Comparison of ENCODE assay signal across 8 cellular contexts in the genomic region with DNA sequence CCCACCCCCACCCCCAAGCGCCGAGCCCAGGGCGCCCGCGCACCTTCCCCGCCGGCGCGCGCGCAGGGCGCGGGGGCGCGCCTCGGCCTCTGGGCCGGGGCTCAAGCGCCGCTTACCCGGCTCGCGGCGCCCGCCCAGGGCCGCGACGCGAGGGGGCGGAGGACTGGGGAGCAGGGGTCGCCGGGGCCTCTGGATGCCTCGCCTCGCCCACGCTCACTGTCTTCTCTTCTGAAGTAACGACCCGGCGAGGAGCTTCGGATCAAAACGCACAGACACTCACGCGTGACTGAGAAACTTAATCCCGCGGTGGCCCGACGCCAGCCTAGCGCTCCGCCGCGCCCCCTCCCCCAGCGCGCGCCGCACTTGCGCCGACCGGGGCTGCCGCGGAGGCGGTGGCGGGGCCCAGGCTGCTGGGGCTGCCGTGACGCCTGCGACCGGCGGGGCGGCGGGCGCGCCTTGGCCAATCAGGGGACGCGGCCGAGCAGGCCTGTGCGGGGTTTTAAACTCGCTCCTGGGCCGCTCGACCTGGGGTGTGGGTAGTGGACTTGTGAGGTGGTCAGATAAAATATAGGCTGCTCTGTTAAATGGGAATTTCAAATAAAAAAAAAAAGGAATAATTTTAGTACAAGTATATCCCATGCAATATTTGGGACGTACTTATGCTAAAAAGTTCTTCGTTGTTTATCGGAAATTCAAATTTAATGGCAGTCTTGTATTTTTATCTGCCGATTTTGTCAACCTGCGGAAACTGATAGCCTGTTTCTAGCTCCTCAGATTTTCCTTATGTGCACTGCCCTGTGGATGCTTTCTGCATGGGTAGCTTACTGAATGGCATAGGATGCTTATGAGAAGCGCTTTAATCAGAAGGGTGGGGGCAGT. TPM values are rescaled to one million over a fixed set of nuclear protein-coding genes. Genes with fewer than 3 reads are reported as not detected.
DNase-seq lines count a peak whose midpoint lies in the region; ATAC-seq and TF ChIP-seq lines count a peak whose summit lies in the region.

A gene with protein sequence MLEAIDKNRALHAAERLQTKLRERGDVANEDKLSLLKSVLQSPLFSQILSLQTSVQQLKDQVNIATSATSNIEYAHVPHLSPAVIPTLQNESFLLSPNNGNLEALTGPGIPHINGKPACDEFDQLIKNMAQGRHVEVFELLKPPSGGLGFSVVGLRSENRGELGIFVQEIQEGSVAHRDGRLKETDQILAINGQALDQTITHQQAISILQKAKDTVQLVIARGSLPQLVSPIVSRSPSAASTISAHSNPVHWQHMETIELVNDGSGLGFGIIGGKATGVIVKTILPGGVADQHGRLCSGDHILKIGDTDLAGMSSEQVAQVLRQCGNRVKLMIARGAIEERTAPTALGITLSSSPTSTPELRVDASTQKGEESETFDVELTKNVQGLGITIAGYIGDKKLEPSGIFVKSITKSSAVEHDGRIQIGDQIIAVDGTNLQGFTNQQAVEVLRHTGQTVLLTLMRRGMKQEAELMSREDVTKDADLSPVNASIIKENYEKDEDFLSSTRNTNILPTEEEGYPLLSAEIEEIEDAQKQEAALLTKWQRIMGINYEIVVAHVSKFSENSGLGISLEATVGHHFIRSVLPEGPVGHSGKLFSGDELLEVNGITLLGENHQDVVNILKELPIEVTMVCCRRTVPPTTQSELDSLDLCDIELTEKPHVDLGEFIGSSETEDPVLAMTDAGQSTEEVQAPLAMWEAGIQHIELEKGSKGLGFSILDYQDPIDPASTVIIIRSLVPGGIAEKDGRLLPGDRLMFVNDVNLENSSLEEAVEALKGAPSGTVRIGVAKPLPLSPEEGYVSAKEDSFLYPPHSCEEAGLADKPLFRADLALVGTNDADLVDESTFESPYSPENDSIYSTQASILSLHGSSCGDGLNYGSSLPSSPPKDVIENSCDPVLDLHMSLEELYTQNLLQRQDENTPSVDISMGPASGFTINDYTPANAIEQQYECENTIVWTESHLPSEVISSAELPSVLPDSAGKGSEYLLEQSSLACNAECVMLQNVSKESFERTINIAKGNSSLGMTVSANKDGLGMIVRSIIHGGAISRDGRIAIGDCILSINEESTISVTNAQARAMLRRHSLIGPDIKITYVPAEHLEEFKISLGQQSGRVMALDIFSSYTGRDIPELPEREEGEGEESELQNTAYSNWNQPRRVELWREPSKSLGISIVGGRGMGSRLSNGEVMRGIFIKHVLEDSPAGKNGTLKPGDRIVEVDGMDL (N-terminal part only) (minus strand): TSS at position 409 of the 879 bp plus-strand sequence. CDS start 29,377 bp downstream, outside the sequence.

- H3K36me3 Mint-ChIP-seq in activated naive CD8-positive, alpha-beta T cell treated with anti-CD3 and anti-CD28 coated beads, Interleukin-2, amount 50 U/mL, for 24 hours (ENCODE audit: low read depth), result peaks cover 2% of the 10 kb centered on the region
- H3K36me3 Mint-ChIP-seq in activated naive CD8-positive, alpha-beta T cell treated with anti-CD3 and anti-CD28 coated beads for 36 hours, result no peaks in the 10 kb centered on the region

- H3K4me1 Mint-ChIP-seq in activated naive CD8-positive, alpha-beta T cell treated with anti-CD3 and anti-CD28 coated beads, Interleukin-2, amount 50 U/mL, for 24 hours, result no peaks in the 10 kb centered on the region
- H3K4me1 Mint-ChIP-seq in activated naive CD8-positive, alpha-beta T cell treated with anti-CD3 and anti-CD28 coated beads for 36 hours, result no peaks in the 10 kb centered on the region

- H3K9me3 Mint-ChIP-seq in activated naive CD8-positive, alpha-beta T cell treated with anti-CD3 and anti-CD28 coated beads, Interleukin-2, amount 50 U/mL, for 24 hours, result peaks cover 9% of the 10 kb centered on the region
- H3K9me3 Mint-ChIP-seq in activated naive CD8-positive, alpha-beta T cell treated with anti-CD3 and anti-CD28 coated beads for 36 hours, result peaks cover 1% of the 10 kb centered on the region

- peak within 1 kb of the TSS; percentile 79 for H3K4me3 ChIP-seq in SK-N-MC
- peak within 1 kb of the TSS; percentile 69 for H3K4me3 ChIP-seq in fibroblast of the aortic adventitia (ENCODE audit: low read depth, low read length)
- peak within 1 kb of the TSS; percentile 67 to 79 for H3K4me3 ChIP-seq in muscle layer of duodenum (ENCODE audit: low read depth in 1 of 2, low read length in 2 of 2)

- ATAC-seq in activated naive CD8-positive, alpha-beta T cell treated with anti-CD3 and anti-CD28 coated beads, Interleukin-2, amount 50 U/mL, for 24 hours, result no peak
- no peak for ATAC-seq in GM18861 (IDR thresholded peaks at IDR 0.05; ENCODE audit: unreplicated experiment)

- H3K9ac ChIP-seq in SK-N-MC (ENCODE audit: insufficient read length), result peak within 1 kb of the TSS; percentile 77

- no peak for DNase-seq in activated naive CD8-positive, alpha-beta T cell treated with anti-CD3 and anti-CD28 coated beads, Interleukin-2, amount 50 U/mL, for 24 hours
- no peak for DNase-seq in activated naive CD8-positive, alpha-beta T cell treated with anti-CD3 and anti-CD28 coated beads for 36 hours
- DNase-seq in SK-N-MC (ENCODE audit: low read depth, low spot score) (no peak), fibroblast of the aortic adventitia (ENCODE audit: low read depth) (peak; percentile 66)
- DNase-seq in stimulated activated CD4-positive, alpha-beta T cell treated with anti-CD3 and anti-CD28 coated beads, Interleukin-2, amount 100 ng/mL, for 24 hours, result no peak
- no peak for DNase-seq in activated naive CD4-positive, alpha-beta T cell treated with anti-CD3 and anti-CD28 coated beads, Interleukin-2, amount 50 U/mL, for 16 hours

- peaks cover 28% of the 10 kb centered on the region for H3K27me3 Mint-ChIP-seq in activated naive CD8-positive, alpha-beta T cell treated with anti-CD3 and anti-CD28 coated beads, Interleukin-2, amount 50 U/mL, for 24 hours
- H3K27me3 Mint-ChIP-seq in activated naive CD8-positive, alpha-beta T cell treated with anti-CD3 and anti-CD28 coated beads for 36 hours, result peaks cover 38% of the 10 kb centered on the region

- H3K27ac ChIP-seq in SK-N-MC, result peak within 1 kb of the TSS; percentile 78; the same call in 1 of the 2 replicates
- peak within 1 kb of the TSS; percentile 70 for H3K27ac ChIP-seq in muscle layer of duodenum (ENCODE audit: low read length)

- peak within 1 kb of the TSS; percentile 38 for H3K4me3 Mint-ChIP-seq in activated naive CD8-positive, alpha-beta T cell treated with anti-CD3 and anti-CD28 coated beads, Interleukin-2, amount 50 U/mL, for 24 hours
- H3K4me3 Mint-ChIP-seq in activated naive CD8-positive, alpha-beta T cell treated with anti-CD3 and anti-CD28 coated beads for 36 hours, result no peak within 1 kb of the TSS

- no peaks in the 10 kb centered on the region for H3K27me3 ChIP-seq in muscle layer of duodenum (ENCODE audit: low read depth, low read length)

- no peak for TF ChIP-seq CTCF in fibroblast of the aortic adventitia (IDR thresholded peaks at IDR 0.05; ENCODE audit: insufficient read depth, low read length)

- H3K27ac Mint-ChIP-seq in activated naive CD8-positive, alpha-beta T cell treated with anti-CD3 and anti-CD28 coated beads, Interleukin-2, amount 50 U/mL, for 24 hours, result no peak within 1 kb of the TSS
- H3K27ac Mint-ChIP-seq in activated naive CD8-positive, alpha-beta T cell treated with anti-CD3 and anti-CD28 coated beads for 36 hours, result no peak within 1 kb of the TSS

- H3K36me3 ChIP-seq in SK-N-MC (ENCODE audit: insufficient read depth, low read length) (no peaks in the 10 kb centered on the region), muscle layer of duodenum (ENCODE audit: control insufficient read depth in 1 of 2, insufficient read depth in 2 of 2, low read length in 2 of 2) (no peaks in the 10 kb centered on the region)

- H3K9me3 ChIP-seq in SK-N-MC (ENCODE audit: low read depth, low read length), result no peaks in the 10 kb centered on the region
- H3K9me3 ChIP-seq in muscle layer of duodenum (ENCODE audit: control insufficient read depth in 1 of 2, low read length in 2 of 2), result no peaks in the 10 kb centered on the region

- H3K4me1 ChIP-seq in muscle layer of duodenum (ENCODE audit: control insufficient read depth in 1 of 2, insufficient read depth in 2 of 2, low read length in 2 of 2), result peaks cover 0 to 14% of the 10 kb centered on the region in 2 donors

RNA-seq across cellular contexts. Expression of the gene that starts here (rescaled TPM):
- not detected for total RNA-seq in activated naive CD8-positive, alpha-beta T cell treated with anti-CD3 and anti-CD28 coated beads for 36 hours
- 41.0 and 85.9 TPM in 2 replicates for total RNA-seq in fibroblast of the aortic adventitia (ENCODE audit: low replicate concordance)

Comparison
In these comparisons a context has a peak if more than half of its experiments do, and no peak if none do; other contexts are left out.
1. RNA of the gene that starts here (total RNA-seq): 41.0 to 85.9 TPM in fibroblast of the aortic adventitia; not detected in activated naive CD8-positive, alpha-beta T cell treated with anti-CD3 and anti-CD28 coated beads for 36 hours; every median in the first group is over 10 times any median in the second.
2. Peak in every context shown above with its lines, with median percentiles within 50 percentile points of each other: H3K4me3 ChIP-seq.